Comparison of ENCODE assay signal across 1 cellular context in the genomic region with DNA sequence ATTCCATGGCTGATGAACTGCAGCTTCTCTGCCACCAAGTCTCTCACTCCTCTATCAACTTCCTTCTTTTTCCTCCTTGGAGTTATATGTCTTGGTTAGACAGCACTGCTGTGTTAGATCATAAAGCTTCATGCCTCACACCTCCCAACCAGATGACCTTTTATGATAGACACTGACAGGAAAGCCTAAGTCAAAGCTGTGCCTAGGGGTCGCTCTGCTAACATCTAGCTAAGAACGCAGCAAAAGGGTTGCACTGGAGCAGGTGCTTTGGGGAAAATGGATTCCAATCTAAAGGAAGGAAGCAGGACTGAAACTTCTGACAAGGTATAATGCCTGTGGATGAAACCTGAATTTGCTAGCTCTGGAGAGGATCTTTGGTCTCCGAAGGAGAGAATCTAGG.
TF ChIP-seq lines count a peak whose summit lies in the region.

No MANE protein-coding gene starts in this region.

TF ChIP-seq in GM23338, 12 proteins besides CTCF, POLR2A, EP300 and RAD21:
- TF ChIP-seq, protein P1, sequence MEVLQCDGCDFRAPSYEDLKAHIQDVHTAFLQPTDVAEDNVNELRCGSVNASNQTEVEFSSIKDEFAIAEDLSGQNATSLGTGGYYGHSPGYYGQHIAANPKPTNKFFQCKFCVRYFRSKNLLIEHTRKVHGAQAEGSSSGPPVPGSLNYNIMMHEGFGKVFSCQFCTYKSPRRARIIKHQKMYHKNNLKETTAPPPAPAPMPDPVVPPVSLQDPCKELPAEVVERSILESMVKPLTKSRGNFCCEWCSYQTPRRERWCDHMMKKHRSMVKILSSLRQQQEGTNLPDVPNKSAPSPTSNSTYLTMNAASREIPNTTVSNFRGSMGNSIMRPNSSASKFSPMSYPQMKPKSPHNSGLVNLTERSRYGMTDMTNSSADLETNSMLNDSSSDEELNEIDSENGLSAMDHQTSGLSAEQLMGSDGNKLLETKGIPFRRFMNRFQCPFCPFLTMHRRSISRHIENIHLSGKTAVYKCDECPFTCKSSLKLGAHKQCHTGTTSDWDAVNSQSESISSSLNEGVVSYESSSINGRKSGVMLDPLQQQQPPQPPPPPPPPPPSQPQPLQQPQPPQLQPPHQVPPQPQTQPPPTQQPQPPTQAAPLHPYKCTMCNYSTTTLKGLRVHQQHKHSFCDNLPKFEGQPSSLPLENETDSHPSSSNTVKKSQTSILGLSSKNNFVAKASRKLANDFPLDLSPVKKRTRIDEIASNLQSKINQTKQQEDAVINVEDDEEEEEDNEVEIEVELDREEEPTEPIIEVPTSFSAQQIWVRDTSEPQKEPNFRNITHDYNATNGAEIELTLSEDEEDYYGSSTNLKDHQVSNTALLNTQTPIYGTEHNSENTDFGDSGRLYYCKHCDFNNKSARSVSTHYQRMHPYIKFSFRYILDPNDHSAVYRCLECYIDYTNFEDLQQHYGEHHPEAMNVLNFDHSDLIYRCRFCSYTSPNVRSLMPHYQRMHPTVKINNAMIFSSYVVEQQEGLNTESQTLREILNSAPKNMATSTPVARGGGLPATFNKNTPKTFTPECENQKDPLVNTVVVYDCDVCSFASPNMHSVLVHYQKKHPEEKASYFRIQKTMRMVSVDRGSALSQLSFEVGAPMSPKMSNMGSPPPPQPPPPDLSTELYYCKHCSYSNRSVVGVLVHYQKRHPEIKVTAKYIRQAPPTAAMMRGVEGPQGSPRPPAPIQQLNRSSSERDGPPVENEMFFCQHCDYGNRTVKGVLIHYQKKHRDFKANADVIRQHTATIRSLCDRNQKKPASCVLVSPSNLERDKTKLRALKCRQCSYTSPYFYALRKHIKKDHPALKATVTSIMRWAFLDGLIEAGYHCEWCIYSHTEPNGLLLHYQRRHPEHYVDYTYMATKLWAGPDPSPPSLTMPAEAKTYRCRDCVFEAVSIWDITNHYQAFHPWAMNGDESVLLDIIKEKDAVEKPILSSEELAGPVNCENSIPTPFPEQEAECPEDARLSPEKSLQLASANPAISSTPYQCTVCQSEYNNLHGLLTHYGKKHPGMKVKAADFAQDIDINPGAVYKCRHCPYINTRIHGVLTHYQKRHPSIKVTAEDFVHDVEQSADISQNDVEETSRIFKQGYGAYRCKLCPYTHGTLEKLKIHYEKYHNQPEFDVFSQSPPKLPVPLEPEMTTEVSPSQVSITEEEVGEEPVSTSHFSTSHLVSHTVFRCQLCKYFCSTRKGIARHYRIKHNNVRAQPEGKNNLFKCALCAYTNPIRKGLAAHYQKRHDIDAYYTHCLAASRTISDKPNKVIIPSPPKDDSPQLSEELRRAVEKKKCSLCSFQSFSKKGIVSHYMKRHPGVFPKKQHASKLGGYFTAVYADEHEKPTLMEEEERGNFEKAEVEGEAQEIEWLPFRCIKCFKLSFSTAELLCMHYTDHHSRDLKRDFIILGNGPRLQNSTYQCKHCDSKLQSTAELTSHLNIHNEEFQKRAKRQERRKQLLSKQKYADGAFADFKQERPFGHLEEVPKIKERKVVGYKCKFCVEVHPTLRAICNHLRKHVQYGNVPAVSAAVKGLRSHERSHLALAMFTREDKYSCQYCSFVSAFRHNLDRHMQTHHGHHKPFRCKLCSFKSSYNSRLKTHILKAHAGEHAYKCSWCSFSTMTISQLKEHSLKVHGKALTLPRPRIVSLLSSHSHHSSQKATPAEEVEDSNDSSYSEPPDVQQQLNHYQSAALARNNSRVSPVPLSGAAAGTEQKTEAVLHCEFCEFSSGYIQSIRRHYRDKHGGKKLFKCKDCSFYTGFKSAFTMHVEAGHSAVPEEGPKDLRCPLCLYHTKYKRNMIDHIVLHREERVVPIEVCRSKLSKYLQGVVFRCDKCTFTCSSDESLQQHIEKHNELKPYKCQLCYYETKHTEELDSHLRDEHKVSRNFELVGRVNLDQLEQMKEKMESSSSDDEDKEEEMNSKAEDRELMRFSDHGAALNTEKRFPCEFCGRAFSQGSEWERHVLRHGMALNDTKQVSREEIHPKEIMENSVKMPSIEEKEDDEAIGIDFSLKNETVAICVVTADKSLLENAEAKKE (CRISPR knock-in tag; IDR thresholded peaks at IDR 0.05): no peak
- TF ChIP-seq POLR2AphosphoS5 (IDR thresholded peaks at IDR 0.05; ENCODE audit: low read depth) (no peak), STAT1 (IDR thresholded peaks at IDR 0.05; ENCODE audit: unreplicated experiment) (no peak), EZH2phosphoT487 (IDR thresholded peaks at IDR 0.05; ENCODE audit: unreplicated experiment) (no peak), ZNF114 (CRISPR knock-in tag; IDR thresholded peaks at IDR 0.05) (no peak), ZNF331 (CRISPR knock-in tag; IDR thresholded peaks at IDR 0.05; ENCODE audit: low read depth) (no peak), EZH2 (IDR thresholded peaks at IDR 0.05; ENCODE audit: low read depth, unreplicated experiment) (no peak)
- TF ChIP-seq, protein P2, sequence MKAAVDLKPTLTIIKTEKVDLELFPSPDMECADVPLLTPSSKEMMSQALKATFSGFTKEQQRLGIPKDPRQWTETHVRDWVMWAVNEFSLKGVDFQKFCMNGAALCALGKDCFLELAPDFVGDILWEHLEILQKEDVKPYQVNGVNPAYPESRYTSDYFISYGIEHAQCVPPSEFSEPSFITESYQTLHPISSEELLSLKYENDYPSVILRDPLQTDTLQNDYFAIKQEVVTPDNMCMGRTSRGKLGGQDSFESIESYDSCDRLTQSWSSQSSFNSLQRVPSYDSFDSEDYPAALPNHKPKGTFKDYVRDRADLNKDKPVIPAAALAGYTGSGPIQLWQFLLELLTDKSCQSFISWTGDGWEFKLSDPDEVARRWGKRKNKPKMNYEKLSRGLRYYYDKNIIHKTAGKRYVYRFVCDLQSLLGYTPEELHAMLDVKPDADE (IDR thresholded peaks at IDR 0.05): no peak
